In the genomic region with DNA sequence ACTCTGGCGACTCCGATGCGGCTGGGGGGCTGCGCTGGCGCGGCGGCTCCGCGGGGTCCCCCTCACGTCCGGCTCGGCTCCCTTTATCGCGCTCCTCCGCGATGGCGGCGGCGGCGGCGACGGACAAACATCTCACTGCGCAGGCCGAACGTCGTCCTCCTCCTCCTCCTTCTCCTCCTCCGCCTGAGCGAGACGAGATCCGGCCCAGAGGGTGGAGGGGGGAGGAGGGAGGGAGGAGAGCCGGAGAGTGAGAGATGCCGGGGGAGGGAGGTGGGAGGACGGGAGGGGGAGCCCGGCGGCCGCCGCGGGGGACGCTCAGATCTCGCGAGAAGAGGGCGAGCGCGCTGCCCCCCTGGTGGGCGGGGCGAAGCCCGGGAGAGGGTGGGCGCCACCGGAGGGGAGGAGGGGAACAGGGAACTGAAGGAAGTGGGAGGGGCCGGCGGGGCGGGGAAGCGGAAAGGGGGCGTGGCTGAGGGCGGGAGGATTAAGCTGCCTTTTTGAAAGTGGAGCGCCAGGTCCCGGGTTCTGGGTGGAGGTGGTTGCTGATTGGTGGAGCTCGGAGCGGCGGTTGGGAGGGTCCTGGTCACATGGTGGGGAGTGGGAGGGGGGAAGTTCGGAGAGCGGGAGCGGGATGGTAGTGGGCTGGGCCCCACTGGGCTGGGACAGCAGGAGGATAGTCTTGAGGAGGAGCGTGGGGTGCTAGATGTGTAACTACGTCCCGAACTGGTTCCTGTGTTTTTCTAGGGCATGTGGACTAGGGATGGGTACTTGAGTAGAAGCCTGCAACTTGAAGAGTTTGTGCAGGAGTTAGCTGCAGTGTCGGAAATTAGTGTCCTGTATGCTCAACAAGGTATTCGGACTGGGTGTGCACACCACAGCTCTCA, we compare ENCODE assay signal across 1 cellular context.
TF ChIP-seq lines count a peak whose summit lies in the region.

A gene (minus strand): TSS at position 159 of the 884 bp plus-strand sequence. CDS start 354 bp downstream, outside the sequence.

TF ChIP-seq in HepG2, 621 proteins besides CTCF, POLR2A, EP300 and RAD21 (continued from another document and continues in another):
- TF ChIP-seq, protein P1, sequence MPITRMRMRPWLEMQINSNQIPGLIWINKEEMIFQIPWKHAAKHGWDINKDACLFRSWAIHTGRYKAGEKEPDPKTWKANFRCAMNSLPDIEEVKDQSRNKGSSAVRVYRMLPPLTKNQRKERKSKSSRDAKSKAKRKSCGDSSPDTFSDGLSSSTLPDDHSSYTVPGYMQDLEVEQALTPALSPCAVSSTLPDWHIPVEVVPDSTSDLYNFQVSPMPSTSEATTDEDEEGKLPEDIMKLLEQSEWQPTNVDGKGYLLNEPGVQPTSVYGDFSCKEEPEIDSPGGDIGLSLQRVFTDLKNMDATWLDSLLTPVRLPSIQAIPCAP (CRISPR knock-in tag; IDR thresholded peaks at IDR 0.05; ENCODE audit: low read depth), result no peak
- no peak for TF ChIP-seq ZNF782 (CRISPR knock-in tag; IDR thresholded peaks at IDR 0.05; ENCODE audit: borderline replicate concordance)
- TF ChIP-seq JUNB (CRISPR knock-in tag; IDR thresholded peaks at IDR 0.05; ENCODE audit: borderline replicate concordance), result no peak
- no peak for TF ChIP-seq TCF7L2 (IDR thresholded peaks at IDR 0.05; ENCODE audit: low read depth, low read length)
- TF ChIP-seq, protein P2, sequence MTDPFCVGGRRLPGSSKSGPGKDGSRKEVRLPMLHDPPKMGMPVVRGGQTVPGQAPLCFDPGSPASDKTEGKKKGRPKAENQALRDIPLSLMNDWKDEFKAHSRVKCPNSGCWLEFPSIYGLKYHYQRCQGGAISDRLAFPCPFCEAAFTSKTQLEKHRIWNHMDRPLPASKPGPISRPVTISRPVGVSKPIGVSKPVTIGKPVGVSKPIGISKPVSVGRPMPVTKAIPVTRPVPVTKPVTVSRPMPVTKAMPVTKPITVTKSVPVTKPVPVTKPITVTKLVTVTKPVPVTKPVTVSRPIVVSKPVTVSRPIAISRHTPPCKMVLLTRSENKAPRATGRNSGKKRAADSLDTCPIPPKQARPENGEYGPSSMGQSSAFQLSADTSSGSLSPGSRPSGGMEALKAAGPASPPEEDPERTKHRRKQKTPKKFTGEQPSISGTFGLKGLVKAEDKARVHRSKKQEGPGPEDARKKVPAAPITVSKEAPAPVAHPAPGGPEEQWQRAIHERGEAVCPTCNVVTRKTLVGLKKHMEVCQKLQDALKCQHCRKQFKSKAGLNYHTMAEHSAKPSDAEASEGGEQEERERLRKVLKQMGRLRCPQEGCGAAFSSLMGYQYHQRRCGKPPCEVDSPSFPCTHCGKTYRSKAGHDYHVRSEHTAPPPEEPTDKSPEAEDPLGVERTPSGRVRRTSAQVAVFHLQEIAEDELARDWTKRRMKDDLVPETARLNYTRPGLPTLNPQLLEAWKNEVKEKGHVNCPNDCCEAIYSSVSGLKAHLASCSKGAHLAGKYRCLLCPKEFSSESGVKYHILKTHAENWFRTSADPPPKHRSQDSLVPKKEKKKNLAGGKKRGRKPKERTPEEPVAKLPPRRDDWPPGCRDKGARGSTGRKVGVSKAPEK (CRISPR knock-in tag; IDR thresholded peaks at IDR 0.05; ENCODE audit: borderline replicate concordance), result no peak
- 0 out of 2 replicates have a peak, but pooled peaks have one; percentile 30 for TF ChIP-seq ZNF547 (CRISPR knock-in tag; IDR thresholded peaks at IDR 0.05)
- TF ChIP-seq, protein P3, sequence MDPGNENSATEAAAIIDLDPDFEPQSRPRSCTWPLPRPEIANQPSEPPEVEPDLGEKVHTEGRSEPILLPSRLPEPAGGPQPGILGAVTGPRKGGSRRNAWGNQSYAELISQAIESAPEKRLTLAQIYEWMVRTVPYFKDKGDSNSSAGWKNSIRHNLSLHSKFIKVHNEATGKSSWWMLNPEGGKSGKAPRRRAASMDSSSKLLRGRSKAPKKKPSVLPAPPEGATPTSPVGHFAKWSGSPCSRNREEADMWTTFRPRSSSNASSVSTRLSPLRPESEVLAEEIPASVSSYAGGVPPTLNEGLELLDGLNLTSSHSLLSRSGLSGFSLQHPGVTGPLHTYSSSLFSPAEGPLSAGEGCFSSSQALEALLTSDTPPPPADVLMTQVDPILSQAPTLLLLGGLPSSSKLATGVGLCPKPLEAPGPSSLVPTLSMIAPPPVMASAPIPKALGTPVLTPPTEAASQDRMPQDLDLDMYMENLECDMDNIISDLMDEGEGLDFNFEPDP (CRISPR knock-in tag; conservative IDR thresholded peaks at IDR 0.05), result no peak
- TF ChIP-seq, protein P4, sequence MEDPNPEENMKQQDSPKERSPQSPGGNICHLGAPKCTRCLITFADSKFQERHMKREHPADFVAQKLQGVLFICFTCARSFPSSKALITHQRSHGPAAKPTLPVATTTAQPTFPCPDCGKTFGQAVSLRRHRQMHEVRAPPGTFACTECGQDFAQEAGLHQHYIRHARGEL (CRISPR knock-in tag; IDR thresholded peaks at IDR 0.05), result no peak
- no peak; the same call in 1 of the 2 replicates for TF ChIP-seq ZNF83 (CRISPR knock-in tag; IDR thresholded peaks at IDR 0.05; ENCODE audit: borderline replicate concordance)
- no peak for TF ChIP-seq JDP2 (CRISPR knock-in tag; IDR thresholded peaks at IDR 0.05; ENCODE audit: borderline replicate concordance)
- peak; percentile 55; the same call in 1 of the 2 replicates for TF ChIP-seq NCOA2 (CRISPR knock-in tag; IDR thresholded peaks at IDR 0.05)
- no peak for TF ChIP-seq ZNF678 (CRISPR knock-in tag; IDR thresholded peaks at IDR 0.05)
- TF ChIP-seq ZNF878 (CRISPR knock-in tag; IDR thresholded peaks at IDR 0.05), result peak; percentile 65; the same call in 1 of the 2 replicates
- no peak; the same call in 1 of the 2 replicates for TF ChIP-seq ARNTL (CRISPR knock-in tag; IDR thresholded peaks at IDR 0.05)
- TF ChIP-seq, protein P5, sequence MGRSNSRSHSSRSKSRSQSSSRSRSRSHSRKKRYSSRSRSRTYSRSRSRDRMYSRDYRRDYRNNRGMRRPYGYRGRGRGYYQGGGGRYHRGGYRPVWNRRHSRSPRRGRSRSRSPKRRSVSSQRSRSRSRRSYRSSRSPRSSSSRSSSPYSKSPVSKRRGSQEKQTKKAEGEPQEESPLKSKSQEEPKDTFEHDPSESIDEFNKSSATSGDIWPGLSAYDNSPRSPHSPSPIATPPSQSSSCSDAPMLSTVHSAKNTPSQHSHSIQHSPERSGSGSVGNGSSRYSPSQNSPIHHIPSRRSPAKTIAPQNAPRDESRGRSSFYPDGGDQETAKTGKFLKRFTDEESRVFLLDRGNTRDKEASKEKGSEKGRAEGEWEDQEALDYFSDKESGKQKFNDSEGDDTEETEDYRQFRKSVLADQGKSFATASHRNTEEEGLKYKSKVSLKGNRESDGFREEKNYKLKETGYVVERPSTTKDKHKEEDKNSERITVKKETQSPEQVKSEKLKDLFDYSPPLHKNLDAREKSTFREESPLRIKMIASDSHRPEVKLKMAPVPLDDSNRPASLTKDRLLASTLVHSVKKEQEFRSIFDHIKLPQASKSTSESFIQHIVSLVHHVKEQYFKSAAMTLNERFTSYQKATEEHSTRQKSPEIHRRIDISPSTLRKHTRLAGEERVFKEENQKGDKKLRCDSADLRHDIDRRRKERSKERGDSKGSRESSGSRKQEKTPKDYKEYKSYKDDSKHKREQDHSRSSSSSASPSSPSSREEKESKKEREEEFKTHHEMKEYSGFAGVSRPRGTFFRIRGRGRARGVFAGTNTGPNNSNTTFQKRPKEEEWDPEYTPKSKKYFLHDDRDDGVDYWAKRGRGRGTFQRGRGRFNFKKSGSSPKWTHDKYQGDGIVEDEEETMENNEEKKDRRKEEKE (IDR thresholded peaks at IDR 0.05), result no peak
- TF ChIP-seq AGO2 (optimal IDR thresholded peaks at IDR 0.05; ENCODE audit: low read depth, low read length), result no peak
- TF ChIP-seq ZBTB3 (CRISPR knock-in tag; IDR thresholded peaks at IDR 0.05; ENCODE audit: borderline replicate concordance, low read depth), result no peak
- no peak for TF ChIP-seq HES4 (CRISPR knock-in tag; IDR thresholded peaks at IDR 0.05; ENCODE audit: borderline replicate concordance)
- no peak for TF ChIP-seq AGO1 (IDR thresholded peaks at IDR 0.05; ENCODE audit: low read depth, low read length, poor library complexity, severe bottlenecking)
- TF ChIP-seq, protein P6, sequence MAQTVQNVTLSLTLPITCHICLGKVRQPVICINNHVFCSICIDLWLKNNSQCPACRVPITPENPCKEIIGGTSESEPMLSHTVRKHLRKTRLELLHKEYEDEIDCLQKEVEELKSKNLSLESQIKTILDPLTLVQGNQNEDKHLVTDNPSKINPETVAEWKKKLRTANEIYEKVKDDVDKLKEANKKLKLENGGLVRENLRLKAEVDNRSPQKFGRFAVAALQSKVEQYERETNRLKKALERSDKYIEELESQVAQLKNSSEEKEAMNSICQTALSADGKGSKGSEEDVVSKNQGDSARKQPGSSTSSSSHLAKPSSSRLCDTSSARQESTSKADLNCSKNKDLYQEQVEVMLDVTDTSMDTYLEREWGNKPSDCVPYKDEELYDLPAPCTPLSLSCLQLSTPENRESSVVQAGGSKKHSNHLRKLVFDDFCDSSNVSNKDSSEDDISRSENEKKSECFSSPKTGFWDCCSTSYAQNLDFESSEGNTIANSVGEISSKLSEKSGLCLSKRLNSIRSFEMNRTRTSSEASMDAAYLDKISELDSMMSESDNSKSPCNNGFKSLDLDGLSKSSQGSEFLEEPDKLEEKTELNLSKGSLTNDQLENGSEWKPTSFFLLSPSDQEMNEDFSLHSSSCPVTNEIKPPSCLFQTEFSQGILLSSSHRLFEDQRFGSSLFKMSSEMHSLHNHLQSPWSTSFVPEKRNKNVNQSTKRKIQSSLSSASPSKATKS (CRISPR knock-in tag; IDR thresholded peaks at IDR 0.05), result no peak
- no peak for TF ChIP-seq NFIC (IDR thresholded peaks at IDR 0.05; ENCODE audit: low read length)
- TF ChIP-seq RNF2 (conservative IDR thresholded peaks at IDR 0.05; ENCODE audit: low read depth), result no peak
- TF ChIP-seq ZSCAN20 (CRISPR knock-in tag; IDR thresholded peaks at IDR 0.05; ENCODE audit: borderline replicate concordance), result no peak
- TF ChIP-seq, protein P7, sequence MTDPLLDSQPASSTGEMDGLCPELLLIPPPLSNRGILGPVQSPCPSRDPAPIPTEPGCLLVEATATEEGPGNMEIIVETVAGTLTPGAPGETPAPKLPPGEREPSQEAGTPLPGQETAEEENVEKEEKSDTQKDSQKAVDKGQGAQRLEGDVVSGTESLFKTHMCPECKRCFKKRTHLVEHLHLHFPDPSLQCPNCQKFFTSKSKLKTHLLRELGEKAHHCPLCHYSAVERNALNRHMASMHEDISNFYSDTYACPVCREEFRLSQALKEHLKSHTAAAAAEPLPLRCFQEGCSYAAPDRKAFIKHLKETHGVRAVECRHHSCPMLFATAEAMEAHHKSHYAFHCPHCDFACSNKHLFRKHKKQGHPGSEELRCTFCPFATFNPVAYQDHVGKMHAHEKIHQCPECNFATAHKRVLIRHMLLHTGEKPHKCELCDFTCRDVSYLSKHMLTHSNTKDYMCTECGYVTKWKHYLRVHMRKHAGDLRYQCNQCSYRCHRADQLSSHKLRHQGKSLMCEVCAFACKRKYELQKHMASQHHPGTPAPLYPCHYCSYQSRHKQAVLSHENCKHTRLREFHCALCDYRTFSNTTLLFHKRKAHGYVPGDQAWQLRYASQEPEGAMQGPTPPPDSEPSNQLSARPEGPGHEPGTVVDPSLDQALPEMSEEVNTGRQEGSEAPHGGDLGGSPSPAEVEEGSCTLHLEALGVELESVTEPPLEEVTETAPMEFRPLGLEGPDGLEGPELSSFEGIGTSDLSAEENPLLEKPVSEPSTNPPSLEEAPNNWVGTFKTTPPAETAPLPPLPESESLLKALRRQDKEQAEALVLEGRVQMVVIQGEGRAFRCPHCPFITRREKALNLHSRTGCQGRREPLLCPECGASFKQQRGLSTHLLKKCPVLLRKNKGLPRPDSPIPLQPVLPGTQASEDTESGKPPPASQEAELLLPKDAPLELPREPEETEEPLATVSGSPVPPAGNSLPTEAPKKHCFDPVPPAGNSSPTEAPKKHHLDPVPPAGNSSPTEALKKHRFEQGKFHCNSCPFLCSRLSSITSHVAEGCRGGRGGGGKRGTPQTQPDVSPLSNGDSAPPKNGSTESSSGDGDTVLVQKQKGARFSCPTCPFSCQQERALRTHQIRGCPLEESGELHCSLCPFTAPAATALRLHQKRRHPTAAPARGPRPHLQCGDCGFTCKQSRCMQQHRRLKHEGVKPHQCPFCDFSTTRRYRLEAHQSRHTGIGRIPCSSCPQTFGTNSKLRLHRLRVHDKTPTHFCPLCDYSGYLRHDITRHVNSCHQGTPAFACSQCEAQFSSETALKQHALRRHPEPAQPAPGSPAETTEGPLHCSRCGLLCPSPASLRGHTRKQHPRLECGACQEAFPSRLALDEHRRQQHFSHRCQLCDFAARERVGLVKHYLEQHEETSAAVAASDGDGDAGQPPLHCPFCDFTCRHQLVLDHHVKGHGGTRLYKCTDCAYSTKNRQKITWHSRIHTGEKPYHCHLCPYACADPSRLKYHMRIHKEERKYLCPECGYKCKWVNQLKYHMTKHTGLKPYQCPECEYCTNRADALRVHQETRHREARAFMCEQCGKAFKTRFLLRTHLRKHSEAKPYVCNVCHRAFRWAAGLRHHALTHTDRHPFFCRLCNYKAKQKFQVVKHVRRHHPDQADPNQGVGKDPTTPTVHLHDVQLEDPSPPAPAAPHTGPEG (CRISPR knock-in tag; IDR thresholded peaks at IDR 0.05), result no peak
- TF ChIP-seq, protein P8, sequence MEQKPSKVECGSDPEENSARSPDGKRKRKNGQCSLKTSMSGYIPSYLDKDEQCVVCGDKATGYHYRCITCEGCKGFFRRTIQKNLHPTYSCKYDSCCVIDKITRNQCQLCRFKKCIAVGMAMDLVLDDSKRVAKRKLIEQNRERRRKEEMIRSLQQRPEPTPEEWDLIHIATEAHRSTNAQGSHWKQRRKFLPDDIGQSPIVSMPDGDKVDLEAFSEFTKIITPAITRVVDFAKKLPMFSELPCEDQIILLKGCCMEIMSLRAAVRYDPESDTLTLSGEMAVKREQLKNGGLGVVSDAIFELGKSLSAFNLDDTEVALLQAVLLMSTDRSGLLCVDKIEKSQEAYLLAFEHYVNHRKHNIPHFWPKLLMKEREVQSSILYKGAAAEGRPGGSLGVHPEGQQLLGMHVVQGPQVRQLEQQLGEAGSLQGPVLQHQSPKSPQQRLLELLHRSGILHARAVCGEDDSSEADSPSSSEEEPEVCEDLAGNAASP (CRISPR knock-in tag; IDR thresholded peaks at IDR 0.05; ENCODE audit: borderline replicate concordance), result 0 out of 2 replicates have a peak, but pooled peaks have one; percentile 19
- no peak for TF ChIP-seq ZNF446 (CRISPR knock-in tag; IDR thresholded peaks at IDR 0.05)
- TF ChIP-seq, protein P9, sequence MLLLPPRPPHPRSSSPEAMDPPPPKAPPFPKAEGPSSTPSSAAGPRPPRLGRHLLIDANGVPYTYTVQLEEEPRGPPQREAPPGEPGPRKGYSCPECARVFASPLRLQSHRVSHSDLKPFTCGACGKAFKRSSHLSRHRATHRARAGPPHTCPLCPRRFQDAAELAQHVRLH (CRISPR knock-in tag; IDR thresholded peaks at IDR 0.05; ENCODE audit: borderline replicate concordance, low read depth), result peak; percentile 93; the same call in 1 of the 2 replicates
- TF ChIP-seq TARDBP (CRISPR knock-in tag; IDR thresholded peaks at IDR 0.05), result peak; percentile 54; the same call in 1 of the 2 replicates
- peak; percentile 44; the same call in 1 of the 2 replicates for TF ChIP-seq MYC (CRISPR knock-in tag; IDR thresholded peaks at IDR 0.05; ENCODE audit: borderline replicate concordance)
- TF ChIP-seq SOX5 (CRISPR knock-in tag; IDR thresholded peaks at IDR 0.05; ENCODE audit: borderline replicate concordance), result peak; percentile 56; the same call in 1 of the 2 replicates
- TF ChIP-seq PITX1 (CRISPR knock-in tag; IDR thresholded peaks at IDR 0.05), result peak; percentile 82; the same call in 1 of the 2 replicates
